Comparison of ENCODE assay signal across 19 cellular contexts in genomic region chr5:80864109-80864508, GRCh38.
A peak's percentile ranks its signal among the peaks of the same experiment; 100 is the strongest.
DNase-seq lines count a peak whose midpoint lies in the region; ATAC-seq, FAIRE-seq and TF ChIP-seq lines count a peak whose summit lies in the region.
"Had no signal": no experiment of that assay in that cellular context is flagged by ENCODE, and none has a peak within 500 bp of the region (broad histone marks: within the 10 kb centered on the region; RNA-seq: fewer than 3 reads in every experiment).

No MANE protein-coding gene starts in this region.

- ATAC-seq in activated T-cell treated with anti-CD3 and anti-CD28 coated beads, Interleukin-2, amount 50 U/mL, for 72 hours (replicated peaks in 1 of 2): no peak
- no peak for ATAC-seq in activated T-cell treated with anti-CD3 and anti-CD28 coated beads, Interleukin-2, amount 50 U/mL, for 4 hours
- ATAC-seq in HG03457 (IDR thresholded peaks at IDR 0.05; ENCODE audit: unreplicated experiment): no peak
- no peak for ATAC-seq in GM21723 (IDR thresholded peaks at IDR 0.05; ENCODE audit: unreplicated experiment)

- peaks cover 9 to 12% of the 10 kb centered on the region in 2 experiments for H3K4me1 ChIP-seq in trophoblast cell (ENCODE audit: control insufficient read depth in 1 of 2, insufficient read depth in 2 of 2, low read length in 2 of 2)

- no CpG with 5 or more reads among the region's 1 CpG for WGBS in trophoblast cell (ENCODE audit: extremely low coverage, insufficient coverage, insufficient read length)

- no peak overlapping the region for H2BK5ac ChIP-seq in trophoblast cell (ENCODE audit: low read depth, low read length, poor library complexity)

- no peaks in the 10 kb centered on the region for H3K9me3 ChIP-seq in trophoblast cell (ENCODE audit: insufficient read depth, low read depth, low read length)

- no peaks in the 10 kb centered on the region for H3K36me3 ChIP-seq in trophoblast cell (ENCODE audit: control insufficient read depth in 1 of 2, insufficient read depth in 2 of 2, low read length in 2 of 2)

- FAIRE-seq in GM19239 (lab: Jason Lieb, UNC): peak; percentile 58
- FAIRE-seq: RCC 7860 had no signal

- H3K4me3 ChIP-seq in trophoblast cell (ENCODE audit: low read depth, low read length): no peak overlapping the region

- no peak for TF ChIP-seq CTCF in chondrocyte (IDR thresholded peaks at IDR 0.05)

- H3K79me1 ChIP-seq in trophoblast cell (ENCODE audit: low read length): peaks cover 22% of the 10 kb centered on the region

- H3K14ac ChIP-seq in trophoblast cell (ENCODE audit: low read length): no peak overlapping the region

- no peak overlapping the region for H3K4me2 ChIP-seq in trophoblast cell (ENCODE audit: low read length)

- H3K27me3 Mint-ChIP-seq in activated T-cell treated with anti-CD3 and anti-CD28 coated beads, Interleukin-2, amount 50 U/mL, for 72 hours (ENCODE audit: low read depth): no peaks in the 10 kb centered on the region
- no peaks in the 10 kb centered on the region for H3K27me3 Mint-ChIP-seq in activated T-cell treated with anti-CD3 and anti-CD28 coated beads, Interleukin-2, amount 50 U/mL, for 4 hours (ENCODE audit: low read depth)
- no peaks in the 10 kb centered on the region for H3K27me3 Mint-ChIP-seq in chondrocyte (ENCODE audit: low read depth)
- H3K27me3 Mint-ChIP-seq: IgD-negative memory B cell had no signal

- H4K91ac ChIP-seq in trophoblast cell (ENCODE audit: low read depth, low read length): no peak overlapping the region

- H2AK5ac ChIP-seq in trophoblast cell (ENCODE audit: low read length): no peak overlapping the region

- H3K9me3 Mint-ChIP-seq in activated T-cell treated with anti-CD3 and anti-CD28 coated beads, Interleukin-2, amount 50 U/mL, for 72 hours: peaks cover 2% of the 10 kb centered on the region in 2 donors
- no peaks in the 10 kb centered on the region for H3K9me3 Mint-ChIP-seq in activated T-cell treated with anti-CD3 and anti-CD28 coated beads, Interleukin-2, amount 50 U/mL, for 4 hours
- peaks cover 4% of the 10 kb centered on the region for H3K9me3 Mint-ChIP-seq in chondrocyte (ENCODE audit: low read depth)

- no peak overlapping the region for H2AFZ ChIP-seq in trophoblast cell (ENCODE audit: insufficient read depth, low read length, poor library complexity)

- no peak overlapping the region for H3K23ac ChIP-seq in trophoblast cell (ENCODE audit: low read length)

- H4K8ac ChIP-seq in trophoblast cell (ENCODE audit: low read depth, low read length): no peak overlapping the region

- H3K79me2 ChIP-seq in trophoblast cell (ENCODE audit: control insufficient read depth, insufficient read depth, low read length, poor library complexity): peaks cover 3% of the 10 kb centered on the region

- peak overlapping the region; percentile 86 for H3K27ac ChIP-seq in trophoblast cell (ENCODE audit: low read depth, low read length)

- H3K9ac ChIP-seq in trophoblast cell (ENCODE audit: low read length): no peak overlapping the region

- H3K36me3 Mint-ChIP-seq in activated T-cell treated with anti-CD3 and anti-CD28 coated beads, Interleukin-2, amount 50 U/mL, for 72 hours (ENCODE audit: insufficient read depth in 2 of 2): peaks cover 5 to 21% of the 10 kb centered on the region in 2 donors
- peaks cover 61% of the 10 kb centered on the region for H3K36me3 Mint-ChIP-seq in activated T-cell treated with anti-CD3 and anti-CD28 coated beads, Interleukin-2, amount 50 U/mL, for 4 hours (ENCODE audit: insufficient read depth)
- peaks cover 7% of the 10 kb centered on the region for H3K36me3 Mint-ChIP-seq in chondrocyte (ENCODE audit: low read depth)

- peak overlapping the region; percentile 20 to 67 for H3K4me3 Mint-ChIP-seq in activated T-cell treated with anti-CD3 and anti-CD28 coated beads, Interleukin-2, amount 50 U/mL, for 72 hours
- no peak overlapping the region for H3K4me3 Mint-ChIP-seq in activated T-cell treated with anti-CD3 and anti-CD28 coated beads, Interleukin-2, amount 50 U/mL, for 4 hours
- no peak overlapping the region for H3K4me3 Mint-ChIP-seq in chondrocyte (ENCODE audit: unreplicated experiment)
- H3K4me3 Mint-ChIP-seq: CD14-positive monocyte, IgD-negative memory B cell had no signal

- H2BK12ac ChIP-seq in trophoblast cell (ENCODE audit: low read length): no peak overlapping the region

- peak overlapping the region; percentile 58 for H3K27ac Mint-ChIP-seq in activated T-cell treated with anti-CD3 and anti-CD28 coated beads, Interleukin-2, amount 50 U/mL, for 72 hours
- peak overlapping the region; percentile 17 for H3K27ac Mint-ChIP-seq in chondrocyte (ENCODE audit: unreplicated experiment)
- H3K27ac Mint-ChIP-seq: CD14-positive monocyte had no signal

- no peak overlapping the region for H2BK120ac ChIP-seq in trophoblast cell (ENCODE audit: insufficient read depth, low read length, poor library complexity)

- H3K4ac ChIP-seq in trophoblast cell (ENCODE audit: low read depth, low read length): no peak overlapping the region

- H3K27me3 ChIP-seq in trophoblast cell (ENCODE audit: insufficient read depth, low read length): no peaks in the 10 kb centered on the region

- peaks cover 72% of the 10 kb centered on the region for H3K4me1 Mint-ChIP-seq in activated T-cell treated with anti-CD3 and anti-CD28 coated beads, Interleukin-2, amount 50 U/mL, for 72 hours (ENCODE audit: low read depth)
- peaks cover 30% of the 10 kb centered on the region for H3K4me1 Mint-ChIP-seq in activated T-cell treated with anti-CD3 and anti-CD28 coated beads, Interleukin-2, amount 50 U/mL, for 4 hours (ENCODE audit: low read depth)
- peaks cover 34% of the 10 kb centered on the region for H3K4me1 Mint-ChIP-seq in chondrocyte (ENCODE audit: low read depth)

- H4K12ac ChIP-seq in trophoblast cell (ENCODE audit: low read depth, low read length): no peak overlapping the region

- no peak overlapping the region for H3K18ac ChIP-seq in trophoblast cell (ENCODE audit: low read length)

- no peak for DNase-seq in activated T-cell treated with anti-CD3 and anti-CD28 coated beads, Interleukin-2, amount 50 U/mL, for 72 hours
- DNase-seq in activated T-cell treated with anti-CD3 and anti-CD28 coated beads, Interleukin-2, amount 50 U/mL, for 4 hours: no peak
- DNase-seq in GM19239 (ENCODE audit: insufficient read length, low spot score) (no peak), chondrocyte (ENCODE audit: low spot score) (no peak), trophoblast cell (no peak)
- DNase-seq: DMS153, H7, Kasumi-1, MM.1S, NCI-H1105, NCI-H1694, NCI-H446, NCI-H69, Right ventricle myocardium superior had no signal

Comparison
In these comparisons a context has a peak if more than half of its experiments do, and no peak if none do; other contexts are left out.
1. H3K4me3 Mint-ChIP-seq: peak in activated T-cell treated with anti-CD3 and anti-CD28 coated beads, Interleukin-2, amount 50 U/mL, for 72 hours (2 of 2); none in activated T-cell treated with anti-CD3 and anti-CD28 coated beads, Interleukin-2, amount 50 U/mL, for 4 hours (single experiment) and chondrocyte (single experiment).